In the genomic region with DNA sequence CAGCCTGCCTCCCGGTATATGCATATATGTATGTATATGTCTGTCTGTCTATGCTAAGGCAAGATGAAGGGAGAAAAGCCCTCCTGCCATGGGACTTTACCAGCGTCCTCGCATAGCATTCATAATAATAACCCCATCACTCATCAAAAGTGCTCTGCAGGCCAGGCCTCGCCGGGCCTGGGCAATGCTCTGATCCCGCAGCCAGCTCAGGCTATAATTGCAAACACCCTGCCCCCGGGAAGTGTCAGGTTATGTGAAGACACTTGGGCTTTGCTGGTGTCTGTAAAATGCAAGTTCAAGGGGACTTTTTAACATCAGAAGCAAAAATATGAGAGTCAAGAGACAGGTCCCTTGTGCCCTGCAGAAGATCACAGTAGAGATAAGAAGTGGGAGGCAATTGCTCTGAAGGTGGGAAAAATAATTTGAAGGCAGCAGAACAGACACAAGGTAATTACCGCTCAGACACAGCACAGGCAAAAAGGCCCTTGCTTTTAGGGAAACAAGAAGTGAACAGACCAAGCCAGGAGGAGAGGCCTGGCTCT, we compare ENCODE assay signal across 13 cellular contexts.
DNase-seq lines count a peak whose midpoint lies in the region; ATAC-seq and TF ChIP-seq lines count a peak whose summit lies in the region.
"Had no signal": no experiment of that assay in that cellular context is flagged by ENCODE, and none has a peak within 500 bp of the region (broad histone marks: within the 10 kb centered on the region; RNA-seq: fewer than 3 reads in every experiment).

No MANE protein-coding gene starts in this region.

- H3K79me1 ChIP-seq in neuronal stem cell (ENCODE audit: low read depth, low read length), result no peaks in the 10 kb centered on the region

- no peaks in the 10 kb centered on the region for H3K27me3 ChIP-seq in SJSA1 (replicated peaks)
- no peaks in the 10 kb centered on the region for H3K27me3 ChIP-seq in psoas muscle (ENCODE audit: insufficient read depth in 3 of 3, low read length in 2 of 3)
- H3K27me3 ChIP-seq in neuronal stem cell (ENCODE audit: control insufficient read depth in 3 of 3, insufficient read depth in 3 of 3, low read depth in 1 of 3, low read length in 3 of 3), result no peaks in the 10 kb centered on the region
- H3K27me3 ChIP-seq: BE2C had no signal

- no peak overlapping the region for H3K9ac ChIP-seq in neuronal stem cell (ENCODE audit: low read depth, low read length, poor library complexity)

- H2BK12ac ChIP-seq in neuronal stem cell (ENCODE audit: low read length), result no peak overlapping the region

- no peak overlapping the region for H4K8ac ChIP-seq in neuronal stem cell (ENCODE audit: low read depth, low read length)

- no peak overlapping the region for H3K4me2 ChIP-seq in neuronal stem cell (ENCODE audit: insufficient read depth, low read length, poor library complexity, severe bottlenecking)
- H3K4me2 ChIP-seq: A549 had no signal

- H3K9me3 ChIP-seq in SJSA1 (replicated peaks) (no peaks in the 10 kb centered on the region), psoas muscle (no peaks in the 10 kb centered on the region), neuronal stem cell (replicated peaks in 1 of 2; ENCODE audit: control insufficient read depth in 2 of 2, insufficient read depth in 1 of 2, low read depth in 1 of 2, low read length in 2 of 2) (no peaks in the 10 kb centered on the region)
- H3K9me3 ChIP-seq: A549, BE2C, HAP-1 had no signal

- no peak overlapping the region for H4K91ac ChIP-seq in neuronal stem cell (ENCODE audit: low read depth, low read length, poor library complexity)

- WGBS in psoas muscle, 3 donors, result 45 to 57% (median 53%) methylated on average over 8 of the region's 8 CpGs
- no CpG with 5 or more reads among the region's 8 CpGs for WGBS in neuronal stem cell (ENCODE audit: extremely low coverage in 2 of 2, insufficient read length in 2 of 2, insufficient replicate concordance in 1 of 2), 2 donors

- no peak overlapping the region for H3K14ac ChIP-seq in neuronal stem cell (ENCODE audit: low read length)

- H2BK5ac ChIP-seq in neuronal stem cell (ENCODE audit: low read length), result no peak overlapping the region

- no peak overlapping the region for H2AK5ac ChIP-seq in neuronal stem cell (ENCODE audit: low read depth, low read length)

- TF ChIP-seq CTCF in psoas muscle (IDR thresholded peaks at IDR 0.05), result no peak

- H2AFZ ChIP-seq in neuronal stem cell (ENCODE audit: low read length), result no peak overlapping the region

- H3K4me1 ChIP-seq in SJSA1 (replicated peaks) (peaks cover 43% of the 10 kb centered on the region), psoas muscle (peaks cover 29% of the 10 kb centered on the region), neuronal stem cell (ENCODE audit: control insufficient read depth in 2 of 2, insufficient read depth in 1 of 2, low read depth in 1 of 2, low read length in 2 of 2) (peaks cover 0 to 7% of the 10 kb centered on the region in 2 donors)
- H3K4me1 ChIP-seq: A549, BE2C, HAP-1 had no signal

- H3K4ac ChIP-seq in neuronal stem cell (ENCODE audit: low read length), result no peak overlapping the region

- ATAC-seq in psoas muscle, result peak in 3 of 4 donors; percentile 29 to 54 (median 41)
- ATAC-seq in GM18498 (IDR thresholded peaks at IDR 0.05; ENCODE audit: unreplicated experiment), result no peak
- ATAC-seq: A549, GM12878 had no signal

- peak; percentile 34 for DNase-seq in NCI-H2227 (lab: John Stamatoyannopoulos, UW; ENCODE audit: unreplicated experiment)
- no peak for DNase-seq in SJSA1 (ENCODE audit: low read depth in 1 of 2, low spot score in 2 of 2)
- peak; percentile 62 for DNase-seq in islet precursor cell
- DNase-seq in psoas muscle, result no peak
- no peak for DNase-seq in neuronal stem cell (ENCODE audit: low spot score)
- DNase-seq: BE2C; CD4-positive, alpha-beta memory T cell; DMS79 had no signal

- H3K4me3 ChIP-seq in SJSA1 (no peak overlapping the region), psoas muscle (no peak overlapping the region), neuronal stem cell (ENCODE audit: low read length in 2 of 2) (no peak overlapping the region)
- H3K4me3 ChIP-seq: A549, GM12878, HAP-1 had no signal

- H3K27ac ChIP-seq in SJSA1 (peak overlapping the region; percentile 85; the same call in 1 of the 2 replicates), psoas muscle (no peak overlapping the region), neuronal stem cell (replicated peaks; ENCODE audit: low read length) (no peak overlapping the region)
- H3K27ac ChIP-seq: A549, C4-2B had no signal

- H3K23ac ChIP-seq in neuronal stem cell (ENCODE audit: low read depth, low read length, poor library complexity), result no peak overlapping the region

- no peak overlapping the region for H3K18ac ChIP-seq in neuronal stem cell (ENCODE audit: low read length)

- intact Hi-C loops in psoas muscle (cut with DNase I), result no loop called here

- H3K36me3 ChIP-seq in SJSA1, result no peaks in the 10 kb centered on the region
- H3K36me3 ChIP-seq in psoas muscle (ENCODE audit: insufficient read depth in 1 of 2, low read depth in 1 of 2), result no peaks in the 10 kb centered on the region
- H3K36me3 ChIP-seq in neuronal stem cell (replicated peaks in 1 of 2; ENCODE audit: control insufficient read depth in 2 of 2, insufficient read depth in 2 of 2, low read length in 2 of 2), result no peaks in the 10 kb centered on the region
- H3K36me3 ChIP-seq: BE2C, HAP-1 had no signal

- no peak overlapping the region for H2BK15ac ChIP-seq in neuronal stem cell (ENCODE audit: low read length)

- no peak overlapping the region for H2BK120ac ChIP-seq in neuronal stem cell (ENCODE audit: low read depth, low read length)

Comparison
In these comparisons a context has a peak if more than half of its experiments do, and no peak if none do; other contexts are left out.
1. DNase-seq: peak in NCI-H2227 (single experiment) and islet precursor cell (single experiment); none in SJSA1 (0 of 2), psoas muscle (0 of 2) and neuronal stem cell (single experiment).